In genomic region chr3:120678331-120678845, GRCh38 we compare ENCODE assay signal across 8 cellular contexts. TPM values are rescaled to one million over a fixed set of nuclear protein-coding genes. Genes with fewer than 3 reads are reported as not detected.
DNase-seq lines count a peak whose midpoint lies in the region; ATAC-seq, FAIRE-seq and TF ChIP-seq lines count a peak whose summit lies in the region.

No MANE protein-coding gene starts in this region.

- H3K36me3 ChIP-seq in WERI-Rb-1 = no peaks in the 10 kb centered on the region

- H3K9me3 ChIP-seq in A549 (peaks cover 2% of the 10 kb centered on the region; the same call in 1 of the 3 replicates), WERI-Rb-1 (ENCODE audit: severe bottlenecking) (peaks cover 7% of the 10 kb centered on the region)

- peaks cover 7% of the 10 kb centered on the region for H3K27me3 Mint-ChIP-seq in activated T-cell treated with anti-CD3 and anti-CD28 coated beads, Interleukin-2, amount 50 U/mL, for 4 hours (ENCODE audit: low read depth)

- under 1% methylated on average over 5 of the region's 5 CpGs for WGBS in A549 (ENCODE audit: missing lambda C conversion rate)

- H3K4me1 Mint-ChIP-seq in activated T-cell treated with anti-CD3 and anti-CD28 coated beads, Interleukin-2, amount 50 U/mL, for 4 hours (ENCODE audit: low read depth) = peaks cover 3% of the 10 kb centered on the region

- TF ChIP-seq CTCF in A549 (IDR thresholded peaks at IDR 0.05) (no peak), WERI-Rb-1 (IDR thresholded peaks at IDR 0.05; ENCODE audit: low read depth, low read length) (no peak)

- H3K36me3 Mint-ChIP-seq in activated T-cell treated with anti-CD3 and anti-CD28 coated beads, Interleukin-2, amount 50 U/mL, for 4 hours (ENCODE audit: insufficient read depth) = no peaks in the 10 kb centered on the region

- CTCF ChIA-PET in A549 (lab: Yijun Ruan, JAX) = interaction anchor here (0.8 to 1.5 kb wide), 2 partner anchors 117 to 120 kb away, joined by 4 to 5 read pairs; no protein-coding TSS in a partner anchor

- DNase-seq in A549 (ENCODE audit: low read depth in 1 of 2, low spot score in 1 of 2) (peak; percentile 74 to 90), RPMI8226 (peak; percentile 67), epithelial cell of prostate (ENCODE audit: low read depth, low spot score) (peak; percentile 34), mucosa of gallbladder (ENCODE audit: low spot score) (peak; percentile 86), WERI-Rb-1 (no peak)
- DNase-seq in activated T-cell treated with anti-CD3 and anti-CD28 coated beads, Interleukin-2, amount 50 U/mL, for 4 hours = no peak

- H3K4me3 ChIP-seq in A549 = peak overlapping the region; percentile 50
- H3K4me3 ChIP-seq in WERI-Rb-1 (ENCODE audit: low read depth, low read length) = no peak overlapping the region

- TF ChIP-seq POLR2A in A549 (IDR thresholded peaks at IDR 0.05; ENCODE audit: low read length) = no peak

- peak; percentile 94 for FAIRE-seq in A549 (lab: Jason Lieb, UNC)

- peaks cover 58% of the 10 kb centered on the region for H3K4me1 ChIP-seq in A549

- H3K9me3 Mint-ChIP-seq in activated T-cell treated with anti-CD3 and anti-CD28 coated beads, Interleukin-2, amount 50 U/mL, for 4 hours = peaks cover 11% of the 10 kb centered on the region

- ATAC-seq in A549 (peak; percentile 82 to 87), GM19043 (IDR thresholded peaks at IDR 0.05; ENCODE audit: low read depth, unreplicated experiment) (peak; percentile 89), HG03139 (IDR thresholded peaks at IDR 0.05; ENCODE audit: unreplicated experiment) (peak; percentile 88)
- ATAC-seq in activated T-cell treated with anti-CD3 and anti-CD28 coated beads, Interleukin-2, amount 50 U/mL, for 4 hours = no peak

- POLR2A ChIA-PET in A549 (lab: Yijun Ruan, JAX) = interaction anchor here (0.6 to 1.7 kb wide), 10 partner anchors 11 to 329 kb away, joined by 3 to 10 read pairs (median 4); partner anchors contain the start of genes GTF2E1, LRRC58, NDUFB4 and RABL3

- peak overlapping the region; percentile 94 to 95 for H3K27ac ChIP-seq in A549
- H3K27ac ChIP-seq in epithelial cell of prostate = peak overlapping the region; percentile 2
- H3K27ac ChIP-seq in WERI-Rb-1 = no peak overlapping the region

- H3K4me3 Mint-ChIP-seq in activated T-cell treated with anti-CD3 and anti-CD28 coated beads, Interleukin-2, amount 50 U/mL, for 4 hours = no peak overlapping the region

- TF ChIP-seq RAD21 in A549 (conservative IDR thresholded peaks at IDR 0.05 in 1 of 2, IDR thresholded peaks at IDR 0.05 in 1 of 2) = peak; percentile 8 to 39; a peak in 2 of 5 replicates

- peak in 1 of 2 experiments; percentile 64; a peak in 2 of 5 replicates for TF ChIP-seq EP300 in A549 (IDR thresholded peaks at IDR 0.05)

- H3K27me3 ChIP-seq in WERI-Rb-1 (ENCODE audit: insufficient read depth, low read depth, severe bottlenecking) = no peaks in the 10 kb centered on the region

- peak overlapping the region; percentile 70 for H3K4me2 ChIP-seq in A549

TF ChIP-seq in A549, 52 proteins besides CTCF, POLR2A, EP300 and RAD21 (continues in another document):
- TF ChIP-seq FOSL2 (IDR thresholded peaks at IDR 0.05) = no peak
- TF ChIP-seq FOSL2 (CRISPR knock-in tag; IDR thresholded peaks at IDR 0.05) = peak; percentile 77; the same call in 1 of the 2 replicates
- TF ChIP-seq MAX (IDR thresholded peaks at IDR 0.05) = peak; percentile 69; the same call in 1 of the 2 replicates
- no peak for TF ChIP-seq RFX5 (IDR thresholded peaks at IDR 0.05)
- peak; percentile 36; the same call in 1 of the 2 replicates for TF ChIP-seq JUNB (IDR thresholded peaks at IDR 0.05)
- no peak for TF ChIP-seq ZC3H11A (IDR thresholded peaks at IDR 0.05)
- peak; percentile 35; the same call in 1 of the 2 replicates for TF ChIP-seq PBX3 (IDR thresholded peaks at IDR 0.05)
- peak; percentile 72 to 89 for TF ChIP-seq CEBPB (IDR thresholded peaks at IDR 0.05)
- no peak for TF ChIP-seq REST (IDR thresholded peaks at IDR 0.05)
- no peak for TF ChIP-seq FOSB (CRISPR knock-in tag; IDR thresholded peaks at IDR 0.05)
- no peak for TF ChIP-seq USF2 (IDR thresholded peaks at IDR 0.05)
- no peak for TF ChIP-seq POLR2AphosphoS2 (conservative IDR thresholded peaks at IDR 0.05; ENCODE audit: low read length)
- peak; percentile 100 for TF ChIP-seq NFE2L2 (conservative IDR thresholded peaks at IDR 0.05; ENCODE audit: low read length)
- no peak for TF ChIP-seq ZSCAN20 (CRISPR knock-in tag; IDR thresholded peaks at IDR 0.05)
- TF ChIP-seq E2F6 (IDR thresholded peaks at IDR 0.05; ENCODE audit: borderline replicate concordance, low read depth) = peak; percentile 38; the same call in 1 of the 2 replicates
- no peak for TF ChIP-seq BHLHE40 (IDR thresholded peaks at IDR 0.05; ENCODE audit: low read depth, low read length)
- TF ChIP-seq JUN (IDR thresholded peaks at IDR 0.05) = peak; percentile 64; a peak in 4 of 5 replicates
- 0 out of 2 replicates have a peak, but pooled peaks have one; percentile 47 for TF ChIP-seq HOXB5 (CRISPR knock-in tag; IDR thresholded peaks at IDR 0.05)
- TF ChIP-seq MAFK (IDR thresholded peaks at IDR 0.05; ENCODE audit: partially characterized antibody) = peak; percentile 100
- TF ChIP-seq TP53 (CRISPR knock-in tag; IDR thresholded peaks at IDR 0.05) = 0 out of 2 replicates have a peak, but pooled peaks have one; percentile 4

RNA-seq across cellular contexts. Expression of gene HGD, which starts 3.7 kb away (rescaled TPM):
- 101 and 141 TPM in 2 replicates for polyA plus RNA-seq in A549 (2011; rRNA removed)
- 19.8 and 26.4 TPM in 2 replicates for polyA plus RNA-seq in A549 (2012; cell fraction: cytosol; rRNA removed)
- polyA plus RNA-seq in A549 (2012; cell fraction: nucleus; rRNA removed) = 21.9 and 30.8 TPM in 2 replicates
- 35.1 to 48.8 TPM (median 46.1 TPM) in 3 replicates for polyA plus RNA-seq in A549 (2017; fragmentation: RNase III; extraction: RNeasy Plus Mini Kit Qiagen cat#74134 plus additional on column Dnase treatment)
- 62.5 and 91.7 TPM in 2 replicates for polyA minus RNA-seq in A549 (2011; rRNA and poly(A)+ RNA removed)
- total RNA-seq in mucosa of gallbladder = 211 TPM
- total RNA-seq in activated T-cell treated with anti-CD3 and anti-CD28 coated beads, Interleukin-2, amount 50 U/mL, for 4 hours = under 1 TPM; 0.38 to 0.90 (median 0.49) TPM

Comparison
In these comparisons a context has a peak if more than half of its experiments do, and no peak if none do; other contexts are left out.
1. ATAC-seq: peak in A549 (2 of 2), GM19043 (single experiment) and HG03139 (single experiment); none in activated T-cell treated with anti-CD3 and anti-CD28 coated beads, Interleukin-2, amount 50 U/mL, for 4 hours (0 of 2).
2. DNase-seq: peak in A549 (2 of 2), RPMI8226 (single experiment), epithelial cell of prostate (single experiment) and mucosa of gallbladder (single experiment); none in activated T-cell treated with anti-CD3 and anti-CD28 coated beads, Interleukin-2, amount 50 U/mL, for 4 hours (single experiment) and WERI-Rb-1 (single experiment).
3. RNA of gene HGD, which starts 3.7 kb away (total RNA-seq): 211 TPM in mucosa of gallbladder (single experiment); 0.38 to 0.90 TPM in activated T-cell treated with anti-CD3 and anti-CD28 coated beads, Interleukin-2, amount 50 U/mL, for 4 hours; every median in the first group is over 100 times any median in the second.